In genomic region chr14:33916663-33917565, GRCh38 we compare ENCODE assay signal across 11 cellular contexts. TPM values are rescaled to one million over a fixed set of nuclear protein-coding genes. Genes with fewer than 3 reads are reported as not detected.
DNase-seq lines count a peak whose midpoint lies in the region; ATAC-seq, FAIRE-seq and TF ChIP-seq lines count a peak whose summit lies in the region.
"Had no signal": no experiment of that assay in that cellular context is flagged by ENCODE, and none has a peak within 500 bp of the region (broad histone marks: within the 10 kb centered on the region; RNA-seq: fewer than 3 reads in every experiment).

No MANE protein-coding gene starts in this region.

- intact Hi-C loops in Right ventricle myocardium inferior (cut with DNase I) = no loop called here
- intact Hi-C loops in cardiac septum (cut with DNase I) = loop anchor here (10.0 kb wide), 2 partner anchors 72 to 318 kb away; no protein-coding TSS in a partner anchor
- intact Hi-C loops in left colon (cut with DNase I, micrococcal nuclease) = no loop called here
- intact Hi-C loops in aorta (cut with DNase I) = loop anchor here in 1 of 2 donors (2.0 kb wide), 1 partner anchor 32 kb away; no protein-coding TSS in a partner anchor

- WGBS in aorta, 2 donors = 13 to 18% methylated on average over 5 of the region's 5 CpGs

- no peak for TF ChIP-seq CTCF in bronchial epithelial cell (IDR thresholded peaks at IDR 0.05; ENCODE audit: insufficient read depth, low read length, severe bottlenecking)

- no peak for DNase-seq in Right ventricle myocardium inferior (ENCODE audit: missing footprints)
- DNase-seq in cardiac septum (ENCODE audit: low spot score) = no peak
- DNase-seq in bronchial epithelial cell (ENCODE audit: low read depth) = peak; percentile 80
- no peak for DNase-seq in left colon
- DNase-seq in aorta = no peak
- DNase-seq in retina = no peak
- DNase-seq: activated T-cell treated with anti-CD3 and anti-CD28 coated beads, Interleukin-2, amount 50 U/mL, for 48 hours; stimulated activated CD4-positive, alpha-beta T cell treated with anti-CD3 and anti-CD28 coated beads, Interleukin-2, amount 100 ng/mL, for 48 hours had no signal

- no peaks in the 10 kb centered on the region for H3K9me3 ChIP-seq in aorta (ENCODE audit: control insufficient read depth, low read length)

- peak overlapping the region; percentile 76 to 91 for H3K27ac ChIP-seq in aorta (ENCODE audit: low read depth in 1 of 2, low read length in 2 of 2)

- H3K4me1 ChIP-seq in aorta (ENCODE audit: control insufficient read depth in 1 of 2, insufficient read depth in 2 of 2, low read length in 2 of 2) = peaks cover 6 to 10% of the 10 kb centered on the region in 2 donors

- FAIRE-seq in bronchial epithelial cell (lab: Jason Lieb, UNC) = no peak
- FAIRE-seq: endometrium had no signal

- H3K36me3 ChIP-seq in bronchial epithelial cell (ENCODE audit: control insufficient read depth, insufficient read depth, low read length) (no peaks in the 10 kb centered on the region), aorta (ENCODE audit: control insufficient read depth in 1 of 2, insufficient read depth in 2 of 2, low read length in 1 of 2) (no peaks in the 10 kb centered on the region)

- ATAC-seq in Right ventricle myocardium inferior (peak; percentile 69), left colon (peak; percentile 54), aorta (ENCODE audit: low FRiP score) (peak; percentile 75), HG03439 (IDR thresholded peaks at IDR 0.05; ENCODE audit: unreplicated experiment) (no peak), HG03196 (IDR thresholded peaks at IDR 0.05; ENCODE audit: unreplicated experiment) (no peak)

- no peaks in the 10 kb centered on the region for H3K27me3 ChIP-seq in bronchial epithelial cell (ENCODE audit: control insufficient read depth, insufficient read depth, low read length)
- H3K27me3 ChIP-seq in aorta (ENCODE audit: control insufficient read depth in 1 of 2, insufficient read depth in 2 of 2, low read length in 1 of 2) = no peaks in the 10 kb centered on the region

- H3K4me3 ChIP-seq in bronchial epithelial cell (ENCODE audit: low read depth, low read length) = no peak overlapping the region
- no peak overlapping the region for H3K4me3 ChIP-seq in aorta (ENCODE audit: low read length in 2 of 2)

RNA-seq across cellular contexts. Expression of gene EGLN3, which starts 34.0 kb away (rescaled TPM):
- total RNA-seq in Right ventricle myocardium inferior (136 TPM), cardiac septum (326 TPM), bronchial epithelial cell (48.7 and 91.7 TPM in 2 replicates), left colon (100 to 1,000 TPM in 1 of 2 donors, 10 to 100 TPM in 1; 29.5 to 161 TPM), aorta (10 to 100 TPM; 23.9 to 46.7 TPM)
- 10 to 100 TPM in 1 of 2 donors, under 1 TPM in 1; 0.33 to 15.7 TPM for polyA plus RNA-seq in aorta

Comparison
In these comparisons a context has a peak if more than half of its experiments do, and no peak if none do; other contexts are left out.
1. ATAC-seq: peak in Right ventricle myocardium inferior (single experiment), left colon (single experiment) and aorta (single experiment); none in HG03439 (single experiment) and HG03196 (single experiment).